Comparison of ENCODE assay signal across 21 cellular contexts in the genomic region with DNA sequence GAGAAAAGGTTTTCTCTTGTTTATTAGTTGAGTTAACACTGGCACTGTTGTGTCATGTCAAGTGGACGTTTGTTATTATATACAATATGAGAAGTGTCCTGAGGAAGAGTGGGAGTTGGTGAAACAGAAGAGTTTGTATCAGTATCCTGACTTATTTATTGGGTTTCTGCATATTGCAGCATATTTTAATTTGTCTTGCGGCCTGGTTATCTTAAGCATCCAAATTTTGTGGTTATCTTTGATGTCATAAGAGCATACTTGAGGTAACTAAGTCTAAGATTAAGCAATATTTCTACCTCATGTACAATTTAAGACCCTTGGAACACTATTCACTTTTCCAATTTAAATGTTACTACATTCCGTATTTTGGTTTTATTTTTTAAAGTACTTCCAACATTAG.
"Had no signal": no experiment of that assay in that cellular context is flagged by ENCODE, and none has a peak within 500 bp of the region (broad histone marks: within the 10 kb centered on the region; RNA-seq: fewer than 3 reads in every experiment).

No MANE protein-coding gene starts in this region.

- H3K36me3 ChIP-seq: colonic mucosa, neural progenitor cell, ovary had no signal

- H3K4me3 Mint-ChIP-seq: activated CD4-positive, alpha-beta T cell treated with anti-CD3 and anti-CD28 coated beads for 36 hours; activated naive CD8-positive, alpha-beta T cell treated with anti-CD3 and anti-CD28 coated beads for 36 hours; naive thymus-derived CD4-positive, alpha-beta T cell; neural progenitor cell; stimulated activated naive CD8-positive, alpha-beta T cell treated with anti-CD3 and anti-CD28 coated beads, Interleukin-15, amount 100 ng/mL, for 72 hours; T-helper 2 cell treated with Interferon-gamma antibody and Interleukin-4, amounts not matched to agents 5 μg/mL and 100 μg/mL, for 36 hours; WTC11 had no signal

- DNase-seq: activated CD4-positive, alpha-beta T cell treated with anti-CD3 and anti-CD28 coated beads for 36 hours; activated CD4-positive, alpha-beta T cell treated with anti-CD3 and anti-CD28 coated beads, Interleukin-2, amount 50 U/mL, for 48 hours; activated naive CD8-positive, alpha-beta T cell treated with anti-CD3 and anti-CD28 coated beads for 36 hours; amygdala; body of pancreas; caudate nucleus; colonic mucosa; erythroblast; foreskin fibroblast; mesendoderm; naive thymus-derived CD4-positive, alpha-beta T cell; ovary; psoas muscle; right cardiac atrium; stimulated activated naive CD8-positive, alpha-beta T cell treated with anti-CD3 and anti-CD28 coated beads, Interleukin-15, amount 100 ng/mL, for 72 hours; trophoblast cell had no signal

- H3K9ac ChIP-seq: neural progenitor cell had no signal

- H3K9me3 ChIP-seq: body of pancreas, colonic mucosa, ovary, psoas muscle had no signal

- H3K9me3 Mint-ChIP-seq: stimulated activated naive CD8-positive, alpha-beta T cell treated with anti-CD3 and anti-CD28 coated beads, Interleukin-15, amount 100 ng/mL, for 72 hours; T-helper 2 cell treated with Interferon-gamma antibody and Interleukin-4, amounts not matched to agents 5 μg/mL and 100 μg/mL, for 36 hours; WTC11 had no signal

- H3K4me1 Mint-ChIP-seq: neural progenitor cell had no signal

- FAIRE-seq: TTC549 had no signal

- H3K27ac ChIP-seq: body of pancreas, colonic mucosa, neural progenitor cell, ovary, psoas muscle, skin epidermis had no signal

- H3K4me3 ChIP-seq: body of pancreas, colonic mucosa, neural progenitor cell, ovary, psoas muscle, skin epidermis had no signal

- H3K27me3 ChIP-seq: body of pancreas, colonic mucosa, neural progenitor cell, ovary had no signal

- H3K27me3 Mint-ChIP-seq: activated CD4-positive, alpha-beta T cell treated with anti-CD3 and anti-CD28 coated beads for 36 hours; activated naive CD8-positive, alpha-beta T cell treated with anti-CD3 and anti-CD28 coated beads for 36 hours; naive thymus-derived CD4-positive, alpha-beta T cell; stimulated activated naive CD8-positive, alpha-beta T cell treated with anti-CD3 and anti-CD28 coated beads, Interleukin-15, amount 100 ng/mL, for 72 hours had no signal

- ATAC-seq: activated CD4-positive, alpha-beta T cell treated with anti-CD3 and anti-CD28 coated beads for 36 hours; body of pancreas; naive thymus-derived CD4-positive, alpha-beta T cell; psoas muscle; right cardiac atrium; stimulated activated naive CD8-positive, alpha-beta T cell treated with anti-CD3 and anti-CD28 coated beads, Interleukin-15, amount 100 ng/mL, for 72 hours; WTC11 had no signal

- H2AFZ ChIP-seq: neural progenitor cell had no signal

- H3K27ac Mint-ChIP-seq: activated CD4-positive, alpha-beta T cell treated with anti-CD3 and anti-CD28 coated beads for 36 hours; activated naive CD8-positive, alpha-beta T cell treated with anti-CD3 and anti-CD28 coated beads for 36 hours; neural progenitor cell; T-helper 2 cell treated with Interferon-gamma antibody and Interleukin-4, amounts not matched to agents 5 μg/mL and 100 μg/mL, for 36 hours; WTC11 had no signal

- H3K36me3 Mint-ChIP-seq: WTC11 had no signal

- H3K4me1 ChIP-seq: body of pancreas, colonic mucosa, neural progenitor cell, psoas muscle had no signal

- H3K4me2 ChIP-seq: neural progenitor cell had no signal
